ENCODE assay signal across 37 cellular contexts in the genomic region with DNA sequence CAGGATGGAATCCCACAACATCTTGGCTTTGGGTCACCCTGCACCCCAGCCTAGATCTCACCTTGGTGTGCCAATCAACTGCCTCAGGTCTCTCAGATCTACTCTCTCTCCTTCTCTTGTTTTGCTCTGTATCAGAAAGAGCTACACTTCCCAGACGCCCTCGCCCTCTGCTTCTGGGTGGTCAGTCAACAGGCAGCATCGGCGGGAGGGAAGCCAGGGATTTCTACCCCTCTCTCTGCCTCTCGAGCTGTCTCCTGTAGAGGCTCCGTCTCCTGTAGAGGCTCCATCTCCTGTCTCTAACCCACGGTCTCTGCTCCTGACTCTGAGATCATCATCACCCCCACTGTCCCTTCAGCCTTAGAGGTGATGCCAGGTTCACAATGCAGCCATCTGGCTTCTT.
"Had no signal": no experiment of that assay in that cellular context is flagged by ENCODE, and none has a peak within 500 bp of the region (broad histone marks: within the 10 kb centered on the region; RNA-seq: fewer than 3 reads in every experiment).

No MANE protein-coding gene starts in this region.

- H3K27ac ChIP-seq: adrenal gland, ascending aorta, body of pancreas, brain microvascular endothelial cell, breast epithelium, cardiac muscle cell had no signal

- H3K36me3 ChIP-seq: adrenal gland, ascending aorta, brain microvascular endothelial cell, breast epithelium, cardiac muscle cell had no signal

- DNase-seq: activated effector memory CD4-positive, alpha-beta T cell treated with anti-CD3 and anti-CD28 coated beads, Interleukin-2, amount 50 U/mL, for 16 hours; activated gamma-delta T cell; activated gamma-delta T cell treated with Interleukin-2 at 50 U/mL for 16 hours; activated naive CD4-positive, alpha-beta T cell; activated naive CD4-positive, alpha-beta T cell treated with anti-CD3 and anti-CD28 coated beads for 36 hours; activated naive CD4-positive, alpha-beta T cell treated with anti-CD3 and anti-CD28 coated beads, Interleukin-2, amount 10 ng/mL, durations not matched to agents 7 days and 5 days; activated naive CD4-positive, alpha-beta T cell treated with anti-CD3 and anti-CD28 coated beads, Interleukin-2, amount 50 U/mL, for 16 hours; activated naive CD4-positive, alpha-beta T cell treated with Interleukin-2 at 50 U/mL for 16 hours; activated naive CD8-positive, alpha-beta T cell treated with anti-CD3 and anti-CD28 coated beads for 36 hours; activated naive CD8-positive, alpha-beta T cell treated with anti-CD3 and anti-CD28 coated beads, Interleukin-2, amount 10 ng/mL, durations not matched to agents 7 days and 5 days; activated naive CD8-positive, alpha-beta T cell treated with anti-CD3 and anti-CD28 coated beads, Interleukin-2, amount 50 U/mL, for 24 hours; activated T-cell treated with anti-CD3 and anti-CD28 coated beads for 4 hours; activated T-cell treated with anti-CD3 and anti-CD28 coated beads, Interleukin-2, amount 50 U/mL, for 1 hour; activated T-cell treated with anti-CD3 and anti-CD28 coated beads, Interleukin-2, amount 50 U/mL, for 24 hours; activated T-cell treated with anti-CD3 and anti-CD28 coated beads, Interleukin-2, amount 50 U/mL, for 4 hours; activated T-cell treated with anti-CD3 and anti-CD28 coated beads, Interleukin-2, amount 50 U/mL, for 48 hours; activated T-cell treated with anti-CD3 and anti-CD28 coated beads, Interleukin-2, amount 50 U/mL, for 72 hours; adrenal gland; amniotic stem cell; amygdala; anterior cingulate cortex; body of pancreas; brain microvascular endothelial cell; caudate nucleus; central memory CD4-positive, alpha-beta T cell; cerebellar nuclear complex had no signal

- H3K27me3 Mint-ChIP-seq: activated naive CD4-positive, alpha-beta T cell treated with anti-CD3 and anti-CD28 coated beads, Interleukin-2, amount 10 ng/mL, durations not matched to agents 7 days and 5 days; activated naive CD4-positive, alpha-beta T cell treated with anti-CD3 and anti-CD28 coated beads, Interleukin-2, amount 50 U/mL, for 24 hours; activated naive CD8-positive, alpha-beta T cell treated with anti-CD3 and anti-CD28 coated beads for 36 hours; activated naive CD8-positive, alpha-beta T cell treated with anti-CD3 and anti-CD28 coated beads, Interleukin-2, amount 50 U/mL, for 24 hours had no signal

- H3K4me3 Mint-ChIP-seq: activated naive CD4-positive, alpha-beta T cell treated with anti-CD3 and anti-CD28 coated beads for 36 hours; activated naive CD4-positive, alpha-beta T cell treated with anti-CD3 and anti-CD28 coated beads, Interleukin-2, amount 10 ng/mL, durations not matched to agents 7 days and 5 days; activated naive CD4-positive, alpha-beta T cell treated with anti-CD3 and anti-CD28 coated beads, Interleukin-2, amount 50 U/mL, for 24 hours; activated naive CD8-positive, alpha-beta T cell; activated naive CD8-positive, alpha-beta T cell treated with anti-CD3 and anti-CD28 coated beads for 36 hours; activated naive CD8-positive, alpha-beta T cell treated with anti-CD3 and anti-CD28 coated beads, Interleukin-2, amount 10 ng/mL, durations not matched to agents 7 days and 5 days; activated naive CD8-positive, alpha-beta T cell treated with anti-CD3 and anti-CD28 coated beads, Interleukin-2, amount 50 U/mL, for 24 hours; activated T-cell treated with anti-CD3 and anti-CD28 coated beads, Interleukin-2, amount 50 U/mL, for 24 hours; activated T-cell treated with anti-CD3 and anti-CD28 coated beads, Interleukin-2, amount 50 U/mL, for 4 hours; activated T-cell treated with anti-CD3 and anti-CD28 coated beads, Interleukin-2, amount 50 U/mL, for 72 hours; activated T-helper 1 cell treated with anti-CD3 and anti-CD28 coated beads, Interleukin-12 subunit alpha, Interleukin-12 subunit beta, Interleukin-2, Interleukin-4 antibody, amounts not matched to agents 30 ng/mL and 10 ng/mL and 1 ng/mL, durations not matched to agents 14 hours and 24 hours and 36 hours; activated T-helper 17 cell treated with anti-CD3 and anti-CD28 coated beads, Interleukin-2, amount 50 U/mL, for 72 hours; brain; central memory CD8-positive, alpha-beta T cell had no signal

- H3K36me3 Mint-ChIP-seq: activated naive CD4-positive, alpha-beta T cell treated with anti-CD3 and anti-CD28 coated beads, Interleukin-2, amount 10 ng/mL, durations not matched to agents 7 days and 5 days; activated naive CD4-positive, alpha-beta T cell treated with anti-CD3 and anti-CD28 coated beads, Interleukin-2, amount 50 U/mL, for 24 hours; activated naive CD4-positive, alpha-beta T cell treated with anti-CD3 and anti-CD28 coated beads, Interleukin-2, amount 50 U/mL, for 72 hours; activated naive CD8-positive, alpha-beta T cell; activated naive CD8-positive, alpha-beta T cell treated with anti-CD3 and anti-CD28 coated beads for 36 hours; activated naive CD8-positive, alpha-beta T cell treated with anti-CD3 and anti-CD28 coated beads, Interleukin-2, amount 10 ng/mL, durations not matched to agents 7 days and 5 days had no signal

- H3K9me3 Mint-ChIP-seq: activated naive CD4-positive, alpha-beta T cell treated with anti-CD3 and anti-CD28 coated beads, Interleukin-2, amount 50 U/mL, for 24 hours; activated naive CD4-positive, alpha-beta T cell treated with anti-CD3 and anti-CD28 coated beads, Interleukin-2, amount 50 U/mL, for 72 hours; activated naive CD8-positive, alpha-beta T cell treated with anti-CD3 and anti-CD28 coated beads for 36 hours; activated naive CD8-positive, alpha-beta T cell treated with anti-CD3 and anti-CD28 coated beads, Interleukin-2, amount 10 ng/mL, durations not matched to agents 7 days and 5 days; activated naive CD8-positive, alpha-beta T cell treated with anti-CD3 and anti-CD28 coated beads, Interleukin-2, amount 50 U/mL, for 24 hours; activated T-cell treated with anti-CD3 and anti-CD28 coated beads, Interleukin-2, amount 50 U/mL, for 24 hours; activated T-cell treated with anti-CD3 and anti-CD28 coated beads, Interleukin-2, amount 50 U/mL, for 4 hours; activated T-cell treated with anti-CD3 and anti-CD28 coated beads, Interleukin-2, amount 50 U/mL, for 72 hours; activated T-helper 1 cell treated with anti-CD3 and anti-CD28 coated beads, Interleukin-12 subunit alpha, Interleukin-12 subunit beta, Interleukin-2, Interleukin-4 antibody, amounts not matched to agents 30 ng/mL and 10 ng/mL and 1 ng/mL, durations not matched to agents 14 hours and 24 hours and 36 hours; activated T-helper 17 cell treated with anti-CD3 and anti-CD28 coated beads, Interleukin-2, amount 50 U/mL, for 72 hours; activated T-helper 2 cell treated with anti-CD3 and anti-CD28 coated beads, Interferon-gamma antibody, Interleukin-2, Interleukin-4, amounts not matched to agents 10 μg/mL and 5 μg/mL and 100 μg/mL, durations not matched to agents 14 hours and 24 hours and 36 hours; central memory CD8-positive, alpha-beta T cell had no signal

- H3K4me1 ChIP-seq: adrenal gland, ascending aorta, body of pancreas, breast epithelium had no signal

- H3K27me3 ChIP-seq: adrenal gland, ascending aorta, body of pancreas, brain microvascular endothelial cell, cardiac muscle cell had no signal

- H3K9me3 ChIP-seq: adrenal gland, ascending aorta, body of pancreas, breast epithelium had no signal

- H3K4me1 Mint-ChIP-seq: activated naive CD4-positive, alpha-beta T cell treated with anti-CD3 and anti-CD28 coated beads, Interleukin-2, amount 10 ng/mL, durations not matched to agents 7 days and 5 days; activated naive CD4-positive, alpha-beta T cell treated with anti-CD3 and anti-CD28 coated beads, Interleukin-2, amount 50 U/mL, for 24 hours; activated naive CD8-positive, alpha-beta T cell treated with anti-CD3 and anti-CD28 coated beads for 36 hours; activated naive CD8-positive, alpha-beta T cell treated with anti-CD3 and anti-CD28 coated beads, Interleukin-2, amount 10 ng/mL, durations not matched to agents 7 days and 5 days; activated naive CD8-positive, alpha-beta T cell treated with anti-CD3 and anti-CD28 coated beads, Interleukin-2, amount 50 U/mL, for 24 hours; activated T-helper 17 cell treated with anti-CD3 and anti-CD28 coated beads, Interleukin-2, amount 50 U/mL, for 72 hours; central memory CD8-positive, alpha-beta T cell had no signal

- H3K4me3 ChIP-seq: adrenal gland, ascending aorta, body of pancreas, breast epithelium, cardiac muscle cell had no signal

- ATAC-seq: activated naive CD4-positive, alpha-beta T cell treated with anti-CD3 and anti-CD28 coated beads, Interleukin-2, amount 50 U/mL, for 72 hours; activated naive CD8-positive, alpha-beta T cell treated with anti-CD3 and anti-CD28 coated beads, Interleukin-2, amount 50 U/mL, for 24 hours; activated T-cell treated with anti-CD3 and anti-CD28 coated beads, Interleukin-2, amount 50 U/mL, for 4 hours; activated T-cell treated with anti-CD3 and anti-CD28 coated beads, Interleukin-2, amount 50 U/mL, for 72 hours; activated T-helper 17 cell treated with anti-CD3 and anti-CD28 coated beads, Interleukin-2, amount 50 U/mL, for 72 hours; body of pancreas had no signal

- H3K27ac Mint-ChIP-seq: activated naive CD4-positive, alpha-beta T cell treated with anti-CD3 and anti-CD28 coated beads for 36 hours; activated naive CD4-positive, alpha-beta T cell treated with anti-CD3 and anti-CD28 coated beads, Interleukin-2, amount 10 ng/mL, durations not matched to agents 7 days and 5 days; activated naive CD4-positive, alpha-beta T cell treated with anti-CD3 and anti-CD28 coated beads, Interleukin-2, amount 50 U/mL, for 24 hours; activated naive CD4-positive, alpha-beta T cell treated with anti-CD3 and anti-CD28 coated beads, Interleukin-2, amount 50 U/mL, for 72 hours; activated naive CD8-positive, alpha-beta T cell; activated naive CD8-positive, alpha-beta T cell treated with anti-CD3 and anti-CD28 coated beads for 36 hours; activated naive CD8-positive, alpha-beta T cell treated with anti-CD3 and anti-CD28 coated beads, Interleukin-2, amount 10 ng/mL, durations not matched to agents 7 days and 5 days; activated naive CD8-positive, alpha-beta T cell treated with anti-CD3 and anti-CD28 coated beads, Interleukin-2, amount 50 U/mL, for 24 hours; activated T-cell treated with anti-CD3 and anti-CD28 coated beads, Interleukin-2, amount 50 U/mL, for 24 hours; activated T-cell treated with anti-CD3 and anti-CD28 coated beads, Interleukin-2, amount 50 U/mL, for 72 hours; activated T-helper 1 cell treated with anti-CD3 and anti-CD28 coated beads, Interleukin-12 subunit alpha, Interleukin-12 subunit beta, Interleukin-2, Interleukin-4 antibody, amounts not matched to agents 30 ng/mL and 10 ng/mL and 1 ng/mL, durations not matched to agents 14 hours and 24 hours and 36 hours; activated T-helper 17 cell treated with anti-CD3 and anti-CD28 coated beads, Interleukin-2, amount 50 U/mL, for 72 hours; activated T-helper 2 cell treated with anti-CD3 and anti-CD28 coated beads, Interferon-gamma antibody, Interleukin-2, Interleukin-4, amounts not matched to agents 10 μg/mL and 5 μg/mL and 100 μg/mL, durations not matched to agents 14 hours and 24 hours and 36 hours had no signal
